ENCODE assay signal across 4 cellular contexts in the genomic region with DNA sequence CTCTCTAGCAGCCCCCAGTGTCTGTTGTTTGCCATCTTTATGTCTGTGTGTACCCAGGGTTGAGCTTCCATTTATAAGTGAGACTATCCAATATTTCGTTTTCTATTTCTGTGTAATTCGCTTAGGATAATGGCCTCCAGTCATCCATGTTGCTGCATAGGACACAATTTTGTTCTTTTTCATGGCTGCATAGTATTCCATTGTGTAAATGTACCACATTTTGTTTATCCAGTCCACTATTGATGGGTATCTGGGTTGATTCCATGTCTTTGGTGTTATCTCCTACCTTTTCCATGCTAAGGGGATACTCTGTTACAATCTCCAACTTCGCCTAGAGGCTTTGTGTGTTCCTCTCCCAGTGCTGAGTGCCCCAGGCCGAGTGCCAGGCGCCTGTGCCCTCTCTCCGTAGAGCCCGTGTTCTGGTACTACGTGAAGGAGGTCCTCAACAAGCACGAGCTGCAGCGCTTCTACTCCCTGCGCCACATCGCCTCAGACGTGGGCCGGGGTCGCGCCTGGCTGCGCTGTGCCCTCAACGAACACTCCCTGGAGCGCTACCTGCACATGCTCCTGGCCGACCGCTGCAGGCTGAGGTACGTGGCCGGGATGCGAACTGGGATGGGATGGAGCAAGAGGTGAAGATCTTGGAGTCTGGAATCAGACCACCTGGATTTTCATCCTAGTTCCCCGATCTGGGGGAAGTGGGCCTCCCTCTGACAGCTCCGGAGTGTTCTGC.
DNase-seq lines count a peak whose midpoint lies in the region; TF ChIP-seq lines count a peak whose summit lies in the region.
"Not testable (repeated sequence)": the region's sequence is repeated elsewhere in the genome, so short reads cannot be mapped to it uniquely, and the experiment has no call there.

No MANE protein-coding gene starts in this region.

- not testable (repeated sequence) for TF ChIP-seq CTCF in HEK293 (tag by site-specific recombination; IDR thresholded peaks at IDR 0.05)

- CTCF ChIA-PET in HEK293 (lab: Yijun Ruan, JAX): not testable (repeated sequence)

- H2BK120ac ChIP-seq in mesenchymal stem cell (ENCODE audit: low read depth, low read length); trophoblast cell (ENCODE audit: insufficient read depth, low read length, poor library complexity): not testable (repeated sequence)

- H3K27ac Mint-ChIP-seq in dendritic cell treated with granulocyte-macrophage colony-stimulating factor and Interleukin-4, amounts not matched to agents 40 ng/mL and 50 ng/mL, for 4 days: peak overlapping the region; percentile 95

- H3K9me3 ChIP-seq in HEK293 (ENCODE audit: control insufficient read depth, insufficient read depth, low read depth, low read length); mesenchymal stem cell (ENCODE audit: control insufficient read depth, low read length); trophoblast cell (ENCODE audit: insufficient read depth, low read depth, low read length): not testable (repeated sequence)

- H3K9ac ChIP-seq in mesenchymal stem cell (ENCODE audit: low read length); trophoblast cell (ENCODE audit: low read length): not testable (repeated sequence)

- not testable (repeated sequence) for H3K27ac ChIP-seq in HEK293 (ENCODE audit: extremely low read depth, low read depth, low read length); mesenchymal stem cell (ENCODE audit: low read length, poor library complexity, severe bottlenecking); trophoblast cell (ENCODE audit: low read depth, low read length)

- WGBS in mesenchymal stem cell: 97% methylated on average over 25 of the region's 26 CpGs
- no CpG with 5 or more reads among the region's 26 CpGs for WGBS in trophoblast cell (ENCODE audit: extremely low coverage, insufficient coverage, insufficient read length)

- not testable (repeated sequence) for H2BK15ac ChIP-seq in mesenchymal stem cell (ENCODE audit: low read depth, poor library complexity, severe bottlenecking)

- not testable (repeated sequence) for H3K14ac ChIP-seq in mesenchymal stem cell (ENCODE audit: low read length in 2 of 2); trophoblast cell (ENCODE audit: low read length)

- not testable (repeated sequence) for DNase-seq in mesenchymal stem cell, trophoblast cell

- not testable (repeated sequence) for H2AK5ac ChIP-seq in mesenchymal stem cell (ENCODE audit: low read length, severe bottlenecking); trophoblast cell (ENCODE audit: low read length)

- peak overlapping the region; percentile 38 for H4K8ac ChIP-seq in mesenchymal stem cell (ENCODE audit: low read length)
- not testable (repeated sequence) for H4K8ac ChIP-seq in trophoblast cell (ENCODE audit: low read depth, low read length)

- not testable (repeated sequence) for H3K4me2 ChIP-seq in mesenchymal stem cell (ENCODE audit: low read length, poor library complexity, severe bottlenecking); trophoblast cell (ENCODE audit: low read length)

- not testable (repeated sequence) for H3K18ac ChIP-seq in mesenchymal stem cell (ENCODE audit: low read depth in 1 of 2, low read length in 2 of 2); trophoblast cell (ENCODE audit: low read length)

- not testable (repeated sequence) for H3K36me3 ChIP-seq in HEK293 (ENCODE audit: control insufficient read depth in 2 of 2, insufficient read depth in 1 of 2, low read length in 2 of 2); trophoblast cell (ENCODE audit: control insufficient read depth in 1 of 2, insufficient read depth in 2 of 2, low read length in 2 of 2)
- H3K36me3 ChIP-seq in mesenchymal stem cell (ENCODE audit: control insufficient read depth in 1 of 2, insufficient read depth in 2 of 2, low read depth in 1 of 2, low read length in 2 of 2): peaks cover 13 to 37% of the 10 kb centered on the region in 2 experiments

- H3K4ac ChIP-seq in mesenchymal stem cell (ENCODE audit: low read depth in 1 of 2, low read length in 2 of 2); trophoblast cell (ENCODE audit: low read depth, low read length): not testable (repeated sequence)

- not testable (repeated sequence) for H3K27me3 ChIP-seq in mesenchymal stem cell (ENCODE audit: control insufficient read depth in 1 of 2, insufficient read depth in 1 of 2, low read length in 2 of 2); trophoblast cell (ENCODE audit: insufficient read depth, low read length)

- H3K36me3 Mint-ChIP-seq in dendritic cell treated with granulocyte-macrophage colony-stimulating factor and Interleukin-4, amounts not matched to agents 40 ng/mL and 50 ng/mL, for 4 days (ENCODE audit: low read depth): peaks cover 80% of the 10 kb centered on the region

- not testable (repeated sequence) for H3K79me2 ChIP-seq in trophoblast cell (ENCODE audit: control insufficient read depth, insufficient read depth, low read length, poor library complexity)

- not testable (repeated sequence) for H3K23ac ChIP-seq in mesenchymal stem cell (ENCODE audit: low read length in 2 of 2); trophoblast cell (ENCODE audit: low read length)

- H3K4me1 Mint-ChIP-seq in dendritic cell treated with granulocyte-macrophage colony-stimulating factor and Interleukin-4, amounts not matched to agents 40 ng/mL and 50 ng/mL, for 4 days (ENCODE audit: low read depth): peaks cover 69% of the 10 kb centered on the region

- POLR2A ChIA-PET in HEK293 (lab: Yijun Ruan, JAX): interaction anchor here (0.8 kb wide), 1 partner anchor 191 kb away, joined by 3 read pairs; a partner anchor contains a TSS

- not testable (repeated sequence) for H2BK5ac ChIP-seq in mesenchymal stem cell (ENCODE audit: low read depth, low read length, poor library complexity, severe bottlenecking); trophoblast cell (ENCODE audit: low read depth, low read length, poor library complexity)

- H3K27me3 Mint-ChIP-seq in dendritic cell treated with granulocyte-macrophage colony-stimulating factor and Interleukin-4, amounts not matched to agents 40 ng/mL and 50 ng/mL, for 4 days: not testable (repeated sequence)

- H3K4me1 ChIP-seq in HEK293 (ENCODE audit: control insufficient read depth, insufficient read depth, low read length); mesenchymal stem cell (ENCODE audit: control insufficient read depth, insufficient read depth, low read depth, low read length); trophoblast cell (ENCODE audit: control insufficient read depth in 1 of 2, insufficient read depth in 2 of 2, low read length in 2 of 2): not testable (repeated sequence)

- peak overlapping the region; percentile 30 for H4K12ac ChIP-seq in trophoblast cell (ENCODE audit: low read depth, low read length)

- not testable (repeated sequence) for H2AFZ ChIP-seq in mesenchymal stem cell (ENCODE audit: low read depth, low read length); trophoblast cell (ENCODE audit: insufficient read depth, low read length, poor library complexity)

- H3K4me3 Mint-ChIP-seq in dendritic cell treated with granulocyte-macrophage colony-stimulating factor and Interleukin-4, amounts not matched to agents 40 ng/mL and 50 ng/mL, for 4 days: not testable (repeated sequence)

- intact Hi-C loops in dendritic cell treated with granulocyte-macrophage colony-stimulating factor and Interleukin-4, amounts not matched to agents 40 ng/mL and 50 ng/mL, for 4 days (cut with micrococcal nuclease): not testable (repeated sequence)

- H4K91ac ChIP-seq in mesenchymal stem cell (ENCODE audit: low read length); trophoblast cell (ENCODE audit: low read depth, low read length): not testable (repeated sequence)

- not testable (repeated sequence) for H3K79me1 ChIP-seq in mesenchymal stem cell (replicated peaks; ENCODE audit: low read length, poor library complexity, severe bottlenecking); trophoblast cell (ENCODE audit: low read length)

- H3K4me3 ChIP-seq in HEK293 (ENCODE audit: low read depth, low read length); mesenchymal stem cell (ENCODE audit: insufficient read depth in 1 of 2, low read depth in 1 of 2, low read length in 2 of 2); trophoblast cell (ENCODE audit: low read depth, low read length): not testable (repeated sequence)

- H3K9me3 Mint-ChIP-seq in dendritic cell treated with granulocyte-macrophage colony-stimulating factor and Interleukin-4, amounts not matched to agents 40 ng/mL and 50 ng/mL, for 4 days: not testable (repeated sequence)

- not testable (repeated sequence) for H2BK12ac ChIP-seq in mesenchymal stem cell (ENCODE audit: low read length in 2 of 2); trophoblast cell (ENCODE audit: low read length)

TF ChIP-seq in HEK293, 187 proteins besides CTCF, POLR2A, EP300 and RAD21:
- TF ChIP-seq ZNF146 (tag by site-specific recombination; IDR thresholded peaks at IDR 0.05): peak; percentile 99
